Comparison of ENCODE assay signal across 8 cellular contexts in the genomic region with DNA sequence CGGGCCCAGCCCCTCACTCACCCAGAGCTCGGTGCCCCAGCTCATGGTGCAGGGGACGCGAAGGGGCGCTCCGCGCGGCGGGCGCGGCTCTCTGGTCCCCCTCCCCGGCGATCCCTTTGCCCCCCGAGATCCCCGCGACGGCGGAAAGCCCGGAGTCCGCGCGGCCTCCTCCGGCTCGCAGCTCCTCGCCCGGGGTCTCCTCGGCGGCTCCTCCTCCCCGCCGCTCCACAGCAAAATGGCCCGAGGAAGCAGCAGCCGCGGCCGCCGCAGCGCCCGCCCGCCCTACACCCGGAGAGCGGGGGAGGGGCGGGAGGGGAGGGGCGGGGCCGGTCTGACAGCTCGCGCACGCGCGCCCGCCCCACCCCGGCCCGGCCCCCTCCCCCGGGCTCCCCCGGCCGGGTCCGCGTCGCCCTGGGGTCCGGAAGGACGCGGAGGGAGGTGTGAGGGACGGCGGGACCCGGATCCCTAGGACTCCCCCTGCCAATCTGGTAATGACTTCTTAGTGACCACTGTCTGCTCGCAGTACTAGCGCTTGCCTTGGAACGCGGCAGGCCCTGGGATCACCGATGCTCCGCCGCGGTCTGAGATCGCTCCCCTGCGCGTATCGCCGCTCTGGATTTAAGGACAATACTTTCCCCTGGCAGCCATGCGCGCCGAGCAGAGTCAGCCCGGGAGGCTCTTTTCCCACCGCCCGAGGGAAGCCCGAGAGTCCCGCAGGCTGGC. TPM values are rescaled to one million over a fixed set of nuclear protein-coding genes. Genes with fewer than 3 reads are reported as not detected.
DNase-seq lines count a peak whose midpoint lies in the region; ATAC-seq and TF ChIP-seq lines count a peak whose summit lies in the region.

A gene (minus strand): TSS at position 259 of the 723 bp plus-strand sequence. CDS start 214 bp downstream, at position 45.

- H3K27me3 Mint-ChIP-seq in nephron (ENCODE audit: low read depth) = peaks cover 3% of the 10 kb centered on the region

- H3K4me1 ChIP-seq in HUES6 (ENCODE audit: control insufficient read depth, insufficient read depth, low read length) = peaks cover 14% of the 10 kb centered on the region

- DNase-seq in AG04450 (ENCODE audit: low read depth, low spot score) (peak; percentile 30), RWPE1 (ENCODE audit: low spot score) (peak; percentile 94), fibroblast of the conjunctiva (ENCODE audit: low read depth) (peak; percentile 49)
- peak; percentile 92 for DNase-seq in activated effector memory CD4-positive, alpha-beta T cell treated with anti-CD3 and anti-CD28 coated beads, Interleukin-2, amount 50 U/mL, for 16 hours
- peak; percentile 84 for DNase-seq in stimulated activated naive CD8-positive, alpha-beta T cell treated with anti-CD3 and anti-CD28 coated beads, Interleukin-15, Interleukin-2, amounts not matched to agents 100 U/mL and 50 U/mL, for 24 hours

- POLR2A ChIA-PET in AG04450 (lab: Yijun Ruan, JAX) (interaction anchor here (0.6 to 1.5 kb wide), 7 partner anchors 9 to 158 kb away, joined by 3 to 6 read pairs (median 4); a partner anchor contains a TSS), RWPE1 (lab: Yijun Ruan, JAX; ENCODE audit: low non-redundant PET) (interaction anchor here (0.5 to 0.7 kb wide), 2 partner anchors 10 to 365 kb away, joined by 3 to 4 read pairs; no protein-coding TSS in a partner anchor)

- H3K4me3 Mint-ChIP-seq in nephron = peak within 1 kb of the TSS; percentile 96 to 98 (median 98)

- peak within 1 kb of the TSS; percentile 86 for H3K4me3 ChIP-seq in AG04450 (ENCODE audit: low read depth, low read length)
- peak within 1 kb of the TSS; percentile 83 for H3K4me3 ChIP-seq in HUES6 (ENCODE audit: low read depth, low read length)

- H3K27me3 ChIP-seq in AG04450 (ENCODE audit: control insufficient read depth, insufficient read depth, low read length) (no peaks in the 10 kb centered on the region), HUES6 (ENCODE audit: control insufficient read depth, insufficient read depth, low read length) (peaks cover 5% of the 10 kb centered on the region; the same call in 1 of the 2 replicates)

- H3K27ac ChIP-seq in AG04450 (ENCODE audit: low read depth, low read length) (peak within 1 kb of the TSS; percentile 77), HUES6 (ENCODE audit: low read depth, low read length) (peak within 1 kb of the TSS; percentile 21; the same call in 1 of the 2 replicates), RWPE1 (peak within 1 kb of the TSS; percentile 71)

- H3K9ac ChIP-seq in HUES6 (ENCODE audit: low read length) = peak within 1 kb of the TSS; percentile 64

- ATAC-seq in GM18868 (IDR thresholded peaks at IDR 0.05; ENCODE audit: unreplicated experiment) = peak; percentile 39
- peak; percentile 72 for ATAC-seq in stimulated activated naive CD8-positive, alpha-beta T cell treated with anti-CD3 and anti-CD28 coated beads, Interleukin-15, Interleukin-2, amounts not matched to agents 100 U/mL and 50 U/mL, for 24 hours

- H3K9me3 ChIP-seq in AG04450 (ENCODE audit: control insufficient read depth, insufficient read depth, low read length) = no peaks in the 10 kb centered on the region; the same call in 1 of the 2 replicates
- H3K9me3 ChIP-seq in HUES6 (ENCODE audit: control insufficient read depth, insufficient read depth, low read depth, low read length) = no peaks in the 10 kb centered on the region

- no peaks in the 10 kb centered on the region for H3K36me3 ChIP-seq in HUES6 (ENCODE audit: control insufficient read depth, insufficient read depth, low read length)

- peaks cover 22% of the 10 kb centered on the region for H3K4me1 Mint-ChIP-seq in nephron

- H3K36me3 Mint-ChIP-seq in nephron (ENCODE audit: low read depth) = no peaks in the 10 kb centered on the region

- CTCF ChIA-PET in AG04450 (lab: Charles Lee) = interaction anchor here (0.6 to 1.0 kb wide), 3 partner anchors 49 to 106 kb away, joined by 3 to 4 read pairs (median 3); no protein-coding TSS in a partner anchor
- CTCF ChIA-PET in RWPE1 (lab: Yijun Ruan, JAX) = interaction anchor here (0.6 to 2.7 kb wide), 2 partner anchors 144 to 158 kb away, joined by 3 to 11 read pairs; no protein-coding TSS in a partner anchor

- no peaks in the 10 kb centered on the region for H3K9me3 Mint-ChIP-seq in nephron

- TF ChIP-seq CTCF in AG04450 (IDR thresholded peaks at IDR 0.05; ENCODE audit: low read depth, low read length) = no peak; the same call in 1 of the 2 replicates
- TF ChIP-seq CTCF in RWPE1 (conservative IDR thresholded peaks at IDR 0.05; ENCODE audit: low read depth) = no peak
- TF ChIP-seq CTCF in nephron (IDR thresholded peaks at IDR 0.05; ENCODE audit: unreplicated experiment in 3 of 3) = no peak

- peak within 1 kb of the TSS; percentile 92 to 97 (median 97) for H3K27ac Mint-ChIP-seq in nephron

RNA-seq across cellular contexts. Expression of the gene that starts here (rescaled TPM):
- 19.1 and 22.3 TPM in 2 replicates for polyA plus RNA-seq in AG04450 (2011; rRNA removed)
- polyA minus RNA-seq in AG04450 (2011; rRNA and poly(A)+ RNA removed) = 17.4 and 28.4 TPM in 2 replicates

Comparison
In these comparisons a context has a peak if more than half of its experiments do, and no peak if none do; other contexts are left out.
1. Peak in every context shown above with its lines: DNase-seq, ATAC-seq, H3K4me3 ChIP-seq and H3K27ac ChIP-seq.
2. DNase-seq: peak in every context shown above with its lines; median percentile 94 in RWPE1; 92 in activated effector memory CD4-positive, alpha-beta T cell treated with anti-CD3 and anti-CD28 coated beads, Interleukin-2, amount 50 U/mL, for 16 hours; 84 in stimulated activated naive CD8-positive, alpha-beta T cell treated with anti-CD3 and anti-CD28 coated beads, Interleukin-15, Interleukin-2, amounts not matched to agents 100 U/mL and 50 U/mL, for 24 hours; 49 in fibroblast of the conjunctiva; 30 in AG04450.
3. H3K27ac ChIP-seq: peak in every context shown above with its lines; median percentile 77 in AG04450; 71 in RWPE1; 21 in HUES6.